Comparison of ENCODE assay signal across 8 cellular contexts in the genomic region with DNA sequence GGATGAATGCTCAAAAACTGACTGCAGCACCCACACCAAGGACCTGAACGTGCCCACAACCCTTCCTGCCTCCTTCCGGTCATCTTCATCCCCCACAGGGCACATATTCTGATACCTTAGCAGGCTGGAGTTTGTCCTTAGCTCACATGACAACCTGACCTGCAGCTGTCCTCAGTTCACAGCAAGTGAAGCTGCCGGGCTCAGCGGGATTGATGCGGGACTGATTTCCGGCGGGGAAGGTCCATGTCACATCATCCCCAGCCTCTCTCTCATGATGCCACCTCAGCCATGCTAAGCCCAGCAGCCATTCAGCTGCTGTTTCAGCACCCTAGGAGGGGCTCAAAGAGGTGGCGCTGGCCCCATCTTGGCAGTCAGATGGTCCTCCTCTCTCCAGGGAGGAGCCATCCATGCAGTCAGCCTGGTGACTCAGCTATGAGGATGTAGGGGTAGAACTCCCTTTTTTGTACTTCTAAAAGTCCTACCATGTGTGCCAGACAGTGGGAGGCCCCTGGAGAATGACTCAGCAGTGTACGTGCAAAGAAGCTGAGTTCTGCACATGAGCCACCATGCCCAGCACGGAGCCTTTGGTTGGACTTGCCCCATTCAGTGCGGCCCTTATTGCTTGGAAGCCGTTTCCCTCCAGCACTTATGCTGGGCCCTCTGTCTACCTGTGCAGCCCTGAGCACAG. TPM values are rescaled to one million over a fixed set of nuclear protein-coding genes. Genes with fewer than 3 reads are reported as not detected.
DNase-seq lines count a peak whose midpoint lies in the region; ATAC-seq and TF ChIP-seq lines count a peak whose summit lies in the region.

No MANE protein-coding gene starts in this region.

- H3K27ac ChIP-seq in SJSA1: peak overlapping the region; percentile 46

- TF ChIP-seq CTCF in fibroblast of pulmonary artery (IDR thresholded peaks at IDR 0.05; ENCODE audit: low read length, missing control alignments): no peak

- ATAC-seq in HG03045 (IDR thresholded peaks at IDR 0.05; ENCODE audit: unreplicated experiment): no peak

- H3K4me3 ChIP-seq in SJSA1 (no peak overlapping the region), fibroblast of pulmonary artery (replicated peaks; ENCODE audit: low read depth, low read length) (no peak overlapping the region)

- DNase-seq in HK-2 (ENCODE audit: unreplicated experiment) (peak; percentile 62), SJSA1 (ENCODE audit: low read depth in 1 of 2, low spot score in 2 of 2) (peak; percentile 84 to 93), fibroblast of pulmonary artery (ENCODE audit: low read depth) (peak; percentile 98), SHP77 (lab: John Stamatoyannopoulos, UW) (no peak), HT-29 (ENCODE audit: low spot score) (no peak)
- DNase-seq in stimulated activated CD4-positive, alpha-beta T cell treated with anti-CD3 and anti-CD28 coated beads, Interleukin-15, amount 100 ng/mL, for 24 hours: peak; percentile 56
- no peak for DNase-seq in activated CD4-positive, alpha-beta T cell treated with anti-CD3 and anti-CD28 coated beads, Interleukin-2, amount 50 U/mL, for 4 hours

- H3K4me1 ChIP-seq in SJSA1 (replicated peaks): peaks cover 46% of the 10 kb centered on the region

- H3K27me3 ChIP-seq in SJSA1 (replicated peaks): no peaks in the 10 kb centered on the region

- no peaks in the 10 kb centered on the region for H3K9me3 ChIP-seq in SJSA1 (replicated peaks)

- no peaks in the 10 kb centered on the region for H3K36me3 ChIP-seq in SJSA1

RNA-seq across cellular contexts. Expression of a gene that starts 9.5 kb away (rescaled TPM):
- total RNA-seq in SJSA1 (2014; rRNA removed; shearing (Covaris generic)): 3.7 and 5.6 TPM in 2 replicates
- 60.0 and 64.9 TPM in 2 replicates for total RNA-seq in HT-29 (2014; rRNA removed; shearing (Covaris generic))

Comparison
In these comparisons a context has a peak if more than half of its experiments do, and no peak if none do; other contexts are left out.
1. DNase-seq: peak in HK-2 (single experiment), SJSA1 (2 of 2), fibroblast of pulmonary artery (single experiment) and stimulated activated CD4-positive, alpha-beta T cell treated with anti-CD3 and anti-CD28 coated beads, Interleukin-15, amount 100 ng/mL, for 24 hours (single experiment); none in SHP77 (0 of 2), activated CD4-positive, alpha-beta T cell treated with anti-CD3 and anti-CD28 coated beads, Interleukin-2, amount 50 U/mL, for 4 hours (0 of 2) and HT-29 (single experiment).